ENCODE assay signal across 8 cellular contexts in genomic region chr20:37096415-37097039, GRCh38. TPM values are rescaled to one million over a fixed set of nuclear protein-coding genes. Genes with fewer than 3 reads are reported as not detected.
DNase-seq lines count a peak whose midpoint lies in the region; ATAC-seq and TF ChIP-seq lines count a peak whose summit lies in the region.

No MANE protein-coding gene starts in this region.

- peaks cover 1% of the 10 kb centered on the region for H3K36me3 Mint-ChIP-seq in activated naive CD4-positive, alpha-beta T cell treated with anti-CD3 and anti-CD28 coated beads, Interleukin-2, amount 50 U/mL, for 24 hours
- H3K36me3 Mint-ChIP-seq in type B pancreatic cell, result peaks cover 3% of the 10 kb centered on the region

- no peak; the same call in none of the 2 replicates for TF ChIP-seq CTCF in VCaP (conservative IDR thresholded peaks at IDR 0.05)
- no peak for TF ChIP-seq CTCF in type B pancreatic cell (conservative IDR thresholded peaks at IDR 0.05)

- H3K4me3 Mint-ChIP-seq in activated naive CD4-positive, alpha-beta T cell treated with anti-CD3 and anti-CD28 coated beads, Interleukin-2, amount 50 U/mL, for 24 hours, result peak overlapping the region; percentile 99
- H3K4me3 Mint-ChIP-seq in type B pancreatic cell, result peak overlapping the region; percentile 99

- no peaks in the 10 kb centered on the region for H3K27me3 ChIP-seq in layer of hippocampus (ENCODE audit: control insufficient read depth, insufficient read depth, low read length)

- peak overlapping the region; percentile 100 for H3K27ac Mint-ChIP-seq in activated naive CD4-positive, alpha-beta T cell treated with anti-CD3 and anti-CD28 coated beads, Interleukin-2, amount 50 U/mL, for 24 hours
- peak overlapping the region; percentile 99 for H3K27ac Mint-ChIP-seq in type B pancreatic cell

- peaks cover 35% of the 10 kb centered on the region for H3K4me1 Mint-ChIP-seq in activated naive CD4-positive, alpha-beta T cell treated with anti-CD3 and anti-CD28 coated beads, Interleukin-2, amount 50 U/mL, for 24 hours
- peaks cover 13% of the 10 kb centered on the region for H3K4me1 Mint-ChIP-seq in type B pancreatic cell (ENCODE audit: unreplicated experiment)

- H3K9me3 Mint-ChIP-seq in activated naive CD4-positive, alpha-beta T cell treated with anti-CD3 and anti-CD28 coated beads, Interleukin-2, amount 50 U/mL, for 24 hours, result no peaks in the 10 kb centered on the region
- no peaks in the 10 kb centered on the region for H3K9me3 Mint-ChIP-seq in type B pancreatic cell

- H3K27me3 Mint-ChIP-seq in activated naive CD4-positive, alpha-beta T cell treated with anti-CD3 and anti-CD28 coated beads, Interleukin-2, amount 50 U/mL, for 24 hours, result no peaks in the 10 kb centered on the region
- H3K27me3 Mint-ChIP-seq in type B pancreatic cell, result no peaks in the 10 kb centered on the region

- peak overlapping the region; percentile 84; the same call in 1 of the 2 replicates for H3K27ac ChIP-seq in VCaP
- peak overlapping the region; percentile 52 for H3K27ac ChIP-seq in layer of hippocampus (ENCODE audit: low read depth, low read length)

- DNase-seq in activated naive CD4-positive, alpha-beta T cell (lab: John Stamatoyannopoulos, UW), result no peak
- DNase-seq in type B pancreatic cell (ENCODE audit: extremely low spot score, unreplicated experiment), result no peak
- DNase-seq in HK-2 (ENCODE audit: unreplicated experiment), result no peak

- ATAC-seq in GM18498 (IDR thresholded peaks at IDR 0.05; ENCODE audit: unreplicated experiment) (no peak), HG02759 (IDR thresholded peaks at IDR 0.05; ENCODE audit: unreplicated experiment) (no peak)

RNA-seq across cellular contexts. Expression of gene RBL1, which starts 0.7 kb away (rescaled TPM):
- 7.6 and 16.0 TPM in 2 replicates for total RNA-seq in type B pancreatic cell (ENCODE audit: low replicate concordance)
